In genomic region chr1:6450486-6450885, GRCh38 we compare ENCODE assay signal across 6 cellular contexts. TPM values are rescaled to one million over a fixed set of nuclear protein-coding genes. Genes with fewer than 3 reads are reported as not detected.
"Had no signal": no experiment of that assay in that cellular context is flagged by ENCODE, and none has a peak within 500 bp of the region (broad histone marks: within the 10 kb centered on the region; RNA-seq: fewer than 3 reads in every experiment).

No MANE protein-coding gene starts in this region.

RNA-seq across cellular contexts. Expression of gene ESPN, which starts 25.9 kb away (rescaled TPM):
- total RNA-seq: occipital lobe, osteocyte had no signal

RNA-seq across cellular contexts. Expression of gene HES2, which starts 30.8 kb away (rescaled TPM):
- total RNA-seq: left ventricle myocardium inferior, natural killer cell, osteocyte, skeletal muscle tissue, thyroid gland had no signal
